Comparison of ENCODE assay signal across 15 cellular contexts in the genomic region with DNA sequence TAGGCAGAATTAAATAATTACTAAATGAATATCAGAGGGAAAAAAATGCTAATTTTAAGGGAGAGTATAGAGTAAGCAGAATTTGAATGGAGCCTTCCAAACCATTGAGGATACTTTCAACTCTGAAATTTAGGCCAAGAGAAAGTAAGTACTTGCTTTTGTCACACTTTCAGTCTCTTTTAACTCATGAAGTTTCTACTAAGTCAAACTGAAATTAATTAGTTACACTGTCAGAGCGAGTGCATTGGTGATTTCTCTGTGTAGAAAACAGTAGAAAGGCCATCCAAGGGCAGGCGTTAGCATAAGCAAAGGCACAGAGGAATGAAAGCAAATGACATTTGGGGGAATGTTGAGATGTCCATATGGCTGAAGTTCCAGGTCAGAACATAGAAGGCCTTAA.
A peak's percentile ranks its signal among the peaks of the same experiment; 100 is the strongest.
DNase-seq lines count a peak whose midpoint lies in the region; ATAC-seq, FAIRE-seq and TF ChIP-seq lines count a peak whose summit lies in the region.
"Had no signal": no experiment of that assay in that cellular context is flagged by ENCODE, and none has a peak within 500 bp of the region (broad histone marks: within the 10 kb centered on the region; RNA-seq: fewer than 3 reads in every experiment).

No MANE protein-coding gene starts in this region.

- ATAC-seq in GM18870 (IDR thresholded peaks at IDR 0.05; ENCODE audit: unreplicated experiment) (peak; percentile 92), GM21723 (IDR thresholded peaks at IDR 0.05; ENCODE audit: unreplicated experiment) (peak; percentile 63), HG03095 (IDR thresholded peaks at IDR 0.05; ENCODE audit: unreplicated experiment) (peak; percentile 77), naive B cell (ENCODE audit: low read depth in 2 of 2) (no peak), pancreas (no peak)
- ATAC-seq: left lung, Right ventricle myocardium inferior had no signal

- no peaks in the 10 kb centered on the region for H3K27me3 ChIP-seq in pancreas
- H3K27me3 ChIP-seq: brain microvascular endothelial cell, heart right ventricle, left lung, neural progenitor cell had no signal

- peaks cover 5 to 8% of the 10 kb centered on the region in 2 donors for H3K36me3 Mint-ChIP-seq in naive B cell
- H3K36me3 Mint-ChIP-seq in T-helper 2 cell treated with Interferon-gamma antibody and Interleukin-4, amounts not matched to agents 5 μg/mL and 100 μg/mL, for 36 hours (ENCODE audit: low read depth), result no peaks in the 10 kb centered on the region

- WGBS in pancreas, 2 donors, result 92 to 94% methylated on average over 2 of the region's 2 CpGs

- intact Hi-C loops in pancreas (cut with DNase I), result no loop called here

- H3K36me3 ChIP-seq in pancreas, result no peaks in the 10 kb centered on the region
- H3K36me3 ChIP-seq: brain microvascular endothelial cell, heart right ventricle, left lung, neural progenitor cell had no signal

- no peak for FAIRE-seq in pancreas (lab: Jason Lieb, UNC)

- no peak overlapping the region for H3K27ac ChIP-seq in pancreas
- H3K27ac ChIP-seq: brain microvascular endothelial cell, left lung, neural progenitor cell had no signal

- H3K27ac Mint-ChIP-seq in naive B cell, result peak overlapping the region; percentile 74 to 99 (median 97)
- no peak overlapping the region for H3K27ac Mint-ChIP-seq in T-helper 2 cell treated with Interferon-gamma antibody and Interleukin-4, amounts not matched to agents 5 μg/mL and 100 μg/mL, for 36 hours
- H3K27ac Mint-ChIP-seq: neural progenitor cell had no signal

- H3K9me3 ChIP-seq in pancreas, result no peaks in the 10 kb centered on the region
- H3K9me3 ChIP-seq: heart right ventricle, left lung had no signal

- H3K4me1 Mint-ChIP-seq in naive B cell, result peaks cover 71 to 95% (median 81%) of the 10 kb centered on the region in 3 donors
- H3K4me1 Mint-ChIP-seq in T-helper 2 cell treated with Interferon-gamma antibody and Interleukin-4, amounts not matched to agents 5 μg/mL and 100 μg/mL, for 36 hours (ENCODE audit: low read depth), result no peaks in the 10 kb centered on the region

- peaks cover 0 to 6% (median 5%) of the 10 kb centered on the region in 3 donors for H3K4me1 ChIP-seq in pancreas

- H3K27me3 Mint-ChIP-seq in naive B cell, result no peaks in the 10 kb centered on the region
- peaks cover 9% of the 10 kb centered on the region for H3K27me3 Mint-ChIP-seq in T-helper 2 cell treated with Interferon-gamma antibody and Interleukin-4, amounts not matched to agents 5 μg/mL and 100 μg/mL, for 36 hours (ENCODE audit: low read depth)

- peak overlapping the region in 3 of 8 donors; percentile 37 to 61 (median 39) for H3K4me3 Mint-ChIP-seq in naive B cell
- no peak overlapping the region for H3K4me3 Mint-ChIP-seq in T-helper 2 cell treated with Interferon-gamma antibody and Interleukin-4, amounts not matched to agents 5 μg/mL and 100 μg/mL, for 36 hours
- H3K4me3 Mint-ChIP-seq: neural progenitor cell had no signal

- H3K4me3 ChIP-seq in pancreas, result no peak overlapping the region
- H3K4me3 ChIP-seq: heart right ventricle, left lung, neural progenitor cell, skin epidermis had no signal

- DNase-seq in naive B cell (no peak), pancreas (no peak), NCI-H510A treated with DMSO at 0.1 percent for 48 hours (lab: John Stamatoyannopoulos, UW) (no peak)
- no peak for DNase-seq in T-helper 2 cell treated with Interferon-gamma antibody and Interleukin-4, amounts not matched to agents 5 μg/mL and 100 μg/mL, for 36 hours (ENCODE audit: low spot score)
- DNase-seq in stimulated activated naive CD4-positive, alpha-beta T cell treated with Interleukin-2 at 50 U/mL for 16 hours (lab: John Stamatoyannopoulos, UW), result no peak
- DNase-seq: brain microvascular endothelial cell, heart right ventricle, left lung, NCI-H446 had no signal

- peaks cover 0 to 4% (median 0%) of the 10 kb centered on the region in 7 donors for H3K9me3 Mint-ChIP-seq in naive B cell
- H3K9me3 Mint-ChIP-seq in T-helper 2 cell treated with Interferon-gamma antibody and Interleukin-4, amounts not matched to agents 5 μg/mL and 100 μg/mL, for 36 hours, result no peaks in the 10 kb centered on the region
- H3K9me3 Mint-ChIP-seq: neural progenitor cell had no signal

- no peak for TF ChIP-seq CTCF in pancreas (IDR thresholded peaks at IDR 0.05)

Comparison
In these comparisons a context has a peak if more than half of its experiments do, and no peak if none do; other contexts are left out.
1. ATAC-seq: peak in GM18870 (single experiment), GM21723 (single experiment) and HG03095 (single experiment); none in naive B cell (0 of 2) and pancreas (0 of 4).